Comparison of ENCODE assay signal across 12 cellular contexts in the genomic region with DNA sequence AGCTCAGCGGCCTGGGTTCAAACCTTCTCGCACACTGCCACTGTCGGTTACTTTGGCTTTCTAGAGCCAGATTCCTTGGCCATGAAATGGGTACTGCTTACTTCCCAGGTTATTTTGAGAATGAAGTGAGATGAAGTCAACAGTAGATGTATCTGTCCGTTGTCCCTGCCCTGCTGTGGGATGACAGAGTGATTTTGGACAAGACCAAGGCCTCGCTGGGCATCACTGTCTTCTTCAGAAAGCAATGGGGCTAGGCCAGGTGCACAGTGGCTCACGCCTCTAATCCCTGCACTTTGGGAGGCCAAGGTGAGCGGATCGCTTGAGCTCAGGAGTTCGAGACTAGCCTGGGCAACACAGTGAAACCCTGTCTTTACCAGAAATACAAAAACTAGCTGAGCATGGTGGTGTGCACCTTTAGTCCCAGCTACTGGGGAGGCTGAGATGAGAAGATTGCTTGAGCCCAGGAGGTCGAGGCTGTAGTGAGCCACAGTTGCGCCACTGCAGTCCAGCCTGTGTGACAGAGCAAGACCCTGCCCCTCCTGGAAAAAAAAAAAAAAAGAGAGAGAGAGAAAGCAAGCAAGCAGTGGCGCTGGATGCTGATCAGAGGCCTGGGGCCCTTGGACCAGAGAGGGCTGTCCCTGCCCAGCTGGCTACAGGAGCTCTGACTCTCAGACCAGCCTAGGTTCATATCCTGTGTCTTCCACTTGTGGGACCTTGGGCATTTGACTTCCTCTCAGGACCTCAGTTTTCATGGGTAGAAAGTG. TPM values are rescaled to one million over a fixed set of nuclear protein-coding genes. Genes with fewer than 3 reads are reported as not detected.
A peak's percentile ranks its signal among the peaks of the same experiment; 100 is the strongest.
DNase-seq lines count a peak whose midpoint lies in the region; ATAC-seq, FAIRE-seq and TF ChIP-seq lines count a peak whose summit lies in the region.
"Had no signal": no experiment of that assay in that cellular context is flagged by ENCODE, and none has a peak within 500 bp of the region (broad histone marks: within the 10 kb centered on the region; RNA-seq: fewer than 3 reads in every experiment).

No MANE protein-coding gene starts in this region.

- in situ Hi-C loops in Panc1 (cut with HindIII; ENCODE audit: low pct_unique_long_range_greater_than_20kb, low sequenced_read_pairs) = no loop called here

- CTCF ChIA-PET in Panc1 (lab: Charles Lee) = no interaction called here

- H3K36me3 ChIP-seq in Panc1 (ENCODE audit: control insufficient read depth, insufficient read depth, low read length) (no peaks in the 10 kb centered on the region), cardiac muscle cell (no peaks in the 10 kb centered on the region), pancreas (no peaks in the 10 kb centered on the region), urinary bladder (ENCODE audit: insufficient read depth) (no peaks in the 10 kb centered on the region)

- H3K27ac ChIP-seq in Panc1 (ENCODE audit: low read length) (peak overlapping the region; percentile 37), cardiac muscle cell (peak overlapping the region; percentile 3), pancreas (peak overlapping the region; percentile 64 to 83 (median 70)), urinary bladder (ENCODE audit: low read depth) (peak overlapping the region; percentile 46)
- H3K27ac ChIP-seq: epithelial cell of prostate had no signal

- H3K4me3 ChIP-seq in Panc1 (ENCODE audit: low read depth in 2 of 2, low read length in 2 of 2) = no peak overlapping the region
- no peak overlapping the region for H3K4me3 ChIP-seq in cardiac muscle cell
- no peak overlapping the region for H3K4me3 ChIP-seq in pancreas
- H3K4me3 ChIP-seq in urinary bladder (ENCODE audit: low read depth, low read length) = no peak overlapping the region

- TF ChIP-seq CTCF in Panc1 (IDR thresholded peaks at IDR 0.05) (no peak), cardiac muscle cell (IDR thresholded peaks at IDR 0.05; ENCODE audit: low read depth, low read length) (no peak), pancreas (IDR thresholded peaks at IDR 0.05) (no peak)

- POLR2A ChIA-PET in Panc1 (lab: Charles Lee) = no interaction called here

- ATAC-seq in Panc1 (peak; percentile 10; the same call in 1 of the 2 replicates), pancreas (no peak), HG03139 (IDR thresholded peaks at IDR 0.05; ENCODE audit: unreplicated experiment) (no peak)
- ATAC-seq: T-helper 17 cell had no signal

- DNase-seq in Panc1 (ENCODE audit: low read depth, low spot score) (no peak), cardiac muscle cell (ENCODE audit: low read depth in 1 of 2, low spot score in 1 of 2) (no peak), pancreas (peak in 2 of 6 donors; percentile 18 to 22), COLO829 (ENCODE audit: low spot score) (no peak), NCI-H187 treated with DMSO at 0.1 percent for 48 hours (lab: John Stamatoyannopoulos, UW) (no peak)
- DNase-seq: DND-41, NCI-H1694 treated with DMSO at 0.1 percent for 48 hours, T-helper 17 cell had no signal

- WGBS in pancreas, 2 donors = 69 to 72% methylated on average over 12 of the region's 12 CpGs
- 72% methylated on average over 12 of the region's 12 CpGs for WGBS in urinary bladder

- H3K9me3 ChIP-seq in Panc1 (ENCODE audit: control insufficient read depth, insufficient read depth, low read depth, low read length) (no peaks in the 10 kb centered on the region), cardiac muscle cell (ENCODE audit: low read depth) (no peaks in the 10 kb centered on the region), pancreas (no peaks in the 10 kb centered on the region)

- FAIRE-seq in pancreas (lab: Jason Lieb, UNC) = no peak
- FAIRE-seq: GM18507 had no signal

- H3K4me1 ChIP-seq in Panc1 (ENCODE audit: control insufficient read depth, insufficient read depth, low read length) = peaks cover 60% of the 10 kb centered on the region
- peaks cover 44% of the 10 kb centered on the region for H3K4me1 ChIP-seq in cardiac muscle cell (ENCODE audit: low read depth)
- H3K4me1 ChIP-seq in pancreas = peaks cover 37 to 52% (median 39%) of the 10 kb centered on the region in 3 donors
- peaks cover 3% of the 10 kb centered on the region for H3K4me1 ChIP-seq in urinary bladder (ENCODE audit: insufficient read depth)

- BruUV-seq in Panc1 (replicated peaks; lab: Mats Ljungman, UMichigan) = no TSS peak

- intact Hi-C loops in Panc1 (cut with micrococcal nuclease; ENCODE audit: unreplicated experiment) (no loop called here), pancreas (cut with DNase I) (no loop called here)

- H3K27me3 ChIP-seq in Panc1 (ENCODE audit: control insufficient read depth, insufficient read depth, low read length) (no peaks in the 10 kb centered on the region), cardiac muscle cell (no peaks in the 10 kb centered on the region), pancreas (no peaks in the 10 kb centered on the region)

RNA-seq across cellular contexts. Expression of a gene that starts 25.8 kb away (rescaled TPM):
- total RNA-seq in Panc1 (2021; ENCODE audit: unreplicated experiment) (34.2 TPM), cardiac muscle cell (57.1 and 78.8 TPM in 2 replicates), pancreas (10 to 100 TPM; 21.3 to 45.0 (median 23.5) TPM), urinary bladder (30.2 TPM)
- polyA plus RNA-seq in Panc1 (2012; ENCODE audit: insufficient read length) = 29.1 TPM
- polyA plus RNA-seq in cardiac muscle cell (48.2 and 57.7 TPM in 2 replicates), pancreas (10 to 100 TPM; 14.5 to 20.8 TPM), urinary bladder (54.6 TPM)

Comparison
In these comparisons a context has a peak if more than half of its experiments do, and no peak if none do; other contexts are left out.
1. H3K27ac ChIP-seq: peak in every context shown above with its lines; median percentile 70 in pancreas; 46 in urinary bladder; 37 in Panc1; 3 in cardiac muscle cell.